2 cellular contexts compared by ENCODE assay signal in genomic region chr17:69058165-69058564, GRCh38.
TF ChIP-seq lines count a peak whose summit lies in the region.

No MANE protein-coding gene starts in this region.

TF ChIP-seq in IMR-90, 13 proteins besides CTCF, POLR2A, EP300 and RAD21:
- TF ChIP-seq MAFK (IDR thresholded peaks at IDR 0.05; ENCODE audit: low read depth, low read length): no peak
- TF ChIP-seq, protein P1, sequence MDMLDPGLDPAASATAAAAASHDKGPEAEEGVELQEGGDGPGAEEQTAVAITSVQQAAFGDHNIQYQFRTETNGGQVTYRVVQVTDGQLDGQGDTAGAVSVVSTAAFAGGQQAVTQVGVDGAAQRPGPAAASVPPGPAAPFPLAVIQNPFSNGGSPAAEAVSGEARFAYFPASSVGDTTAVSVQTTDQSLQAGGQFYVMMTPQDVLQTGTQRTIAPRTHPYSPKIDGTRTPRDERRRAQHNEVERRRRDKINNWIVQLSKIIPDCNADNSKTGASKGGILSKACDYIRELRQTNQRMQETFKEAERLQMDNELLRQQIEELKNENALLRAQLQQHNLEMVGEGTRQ (IDR thresholded peaks at IDR 0.05; ENCODE audit: low read depth, low read length): no peak
- no peak for TF ChIP-seq CEBPB (IDR thresholded peaks at IDR 0.05; ENCODE audit: low read depth, low read length)
- no peak for TF ChIP-seq NFE2L2 (IDR thresholded peaks at IDR 0.05; ENCODE audit: low read depth, low read length)
- TF ChIP-seq RFX5 (IDR thresholded peaks at IDR 0.05; ENCODE audit: low read depth, low read length): no peak
- TF ChIP-seq RCOR1 (IDR thresholded peaks at IDR 0.05; ENCODE audit: insufficient replicate concordance, low read length): no peak
- TF ChIP-seq FOS (IDR thresholded peaks at IDR 0.05; ENCODE audit: low read depth, low read length): no peak

TF ChIP-seq in HepG2, 621 proteins besides CTCF, POLR2A, EP300 and RAD21:
- TF ChIP-seq, protein P2, sequence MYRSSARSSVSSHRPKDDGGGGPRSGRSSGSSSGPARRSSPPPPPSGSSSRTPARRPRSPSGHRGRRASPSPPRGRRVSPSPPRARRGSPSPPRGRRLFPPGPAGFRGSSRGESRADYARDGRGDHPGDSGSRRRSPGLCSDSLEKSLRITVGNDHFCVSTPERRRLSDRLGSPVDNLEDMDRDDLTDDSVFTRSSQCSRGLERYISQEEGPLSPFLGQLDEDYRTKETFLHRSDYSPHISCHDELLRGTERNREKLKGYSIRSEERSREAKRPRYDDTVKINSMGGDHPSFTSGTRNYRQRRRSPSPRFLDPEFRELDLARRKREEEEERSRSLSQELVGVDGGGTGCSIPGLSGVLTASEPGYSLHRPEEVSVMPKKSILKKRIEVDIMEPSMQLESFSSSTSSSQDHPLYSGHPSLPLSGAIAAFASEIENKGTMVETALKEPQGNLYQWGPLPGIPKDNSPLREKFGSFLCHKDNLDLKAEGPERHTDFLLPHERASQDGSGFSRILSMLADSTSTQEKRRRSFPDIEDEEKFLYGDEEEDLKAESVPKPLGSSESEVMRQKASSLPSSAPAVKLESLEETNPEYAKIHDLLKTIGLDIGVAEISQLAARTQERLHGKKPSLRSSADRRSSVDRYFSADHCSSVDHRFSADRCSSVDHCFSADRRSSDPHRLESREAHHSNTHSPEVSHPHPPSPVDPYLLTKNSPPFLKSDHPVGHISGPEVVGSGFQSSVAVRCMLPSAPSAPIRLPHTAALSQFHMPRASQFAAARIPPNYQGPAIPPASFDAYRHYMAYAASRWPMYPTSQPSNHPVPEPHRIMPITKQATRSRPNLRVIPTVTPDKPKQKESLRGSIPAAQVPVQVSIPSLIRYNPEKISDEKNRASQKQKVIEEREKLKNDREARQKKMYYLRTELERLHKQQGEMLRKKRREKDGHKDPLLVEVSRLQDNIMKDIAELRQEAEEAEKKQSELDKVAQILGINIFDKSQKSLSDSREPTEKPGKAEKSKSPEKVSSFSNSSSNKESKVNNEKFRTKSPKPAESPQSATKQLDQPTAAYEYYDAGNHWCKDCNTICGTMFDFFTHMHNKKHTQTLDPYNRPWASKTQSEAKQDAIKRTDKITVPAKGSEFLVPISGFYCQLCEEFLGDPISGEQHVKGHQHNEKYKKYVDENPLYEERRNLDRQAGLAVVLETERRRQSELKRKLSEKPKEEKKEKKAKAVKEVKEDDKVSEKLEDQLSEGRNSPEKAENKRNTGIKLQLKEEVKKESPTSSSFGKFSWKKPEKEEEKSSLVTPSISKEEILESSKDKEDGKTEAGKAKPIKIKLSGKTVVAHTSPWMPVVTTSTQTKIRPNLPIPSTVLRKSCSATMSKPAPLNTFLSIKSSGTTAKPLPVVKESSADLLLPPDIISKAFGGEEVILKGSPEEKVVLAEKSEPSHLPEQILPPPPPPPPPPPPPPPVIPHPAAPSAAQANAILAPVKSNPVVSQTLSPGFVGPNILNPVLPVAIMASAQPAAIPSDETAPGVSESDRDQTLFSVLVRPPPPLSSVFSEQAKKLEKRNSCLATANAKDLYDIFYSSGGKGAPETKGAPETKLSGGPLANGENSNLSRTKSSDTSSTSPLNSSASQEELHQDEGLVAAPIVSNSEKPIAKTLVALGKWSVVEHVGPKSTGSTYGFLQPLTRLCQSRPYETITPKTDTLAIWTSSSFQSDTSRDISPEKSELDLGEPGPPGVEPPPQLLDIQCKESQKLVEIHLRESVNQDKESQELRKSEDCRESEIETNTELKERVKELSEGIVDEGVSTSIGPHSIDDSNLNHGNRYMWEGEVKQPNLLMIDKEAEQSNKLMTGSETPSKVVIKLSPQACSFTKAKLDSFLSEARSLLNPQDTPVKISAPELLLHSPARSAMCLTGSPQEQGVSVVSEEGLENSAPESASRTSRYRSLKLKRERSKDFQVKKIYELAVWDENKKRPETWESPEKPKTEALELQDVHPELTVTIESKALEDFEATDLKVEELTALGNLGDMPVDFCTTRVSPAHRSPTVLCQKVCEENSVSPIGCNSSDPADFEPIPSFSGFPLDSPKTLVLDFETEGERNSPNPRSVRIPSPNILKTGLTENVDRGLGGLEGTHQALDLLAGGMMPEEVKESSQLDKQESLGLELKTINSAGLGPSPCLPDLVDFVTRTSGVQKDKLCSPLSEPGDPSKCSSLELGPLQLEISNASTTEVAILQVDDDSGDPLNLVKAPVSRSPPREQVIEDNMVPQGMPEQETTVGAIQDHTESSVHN (CRISPR knock-in tag; IDR thresholded peaks at IDR 0.05): no peak
- TF ChIP-seq ATF1 (CRISPR knock-in tag; IDR thresholded peaks at IDR 0.05): no peak
- no peak for TF ChIP-seq MED8 (CRISPR knock-in tag; IDR thresholded peaks at IDR 0.05; ENCODE audit: insufficient replicate concordance)
- no peak for TF ChIP-seq KDM1A (CRISPR knock-in tag; IDR thresholded peaks at IDR 0.05)
- no peak for TF ChIP-seq ZNF772 (CRISPR knock-in tag; IDR thresholded peaks at IDR 0.05)
- no peak for TF ChIP-seq MAFF (IDR thresholded peaks at IDR 0.05; ENCODE audit: low read depth, low read length)
- no peak for TF ChIP-seq MYNN (CRISPR knock-in tag; IDR thresholded peaks at IDR 0.05; ENCODE audit: low read depth)
- no peak for TF ChIP-seq ZNF629 (CRISPR knock-in tag; conservative IDR thresholded peaks at IDR 0.05)
- peak; percentile 59 for TF ChIP-seq STAG1 (CRISPR knock-in tag; IDR thresholded peaks at IDR 0.05)
- TF ChIP-seq MBNL3 (CRISPR knock-in tag; conservative IDR thresholded peaks at IDR 0.05): no peak
- TF ChIP-seq POGZ (CRISPR knock-in tag; IDR thresholded peaks at IDR 0.05): peak; percentile 50; the same call in 1 of the 2 replicates
- TF ChIP-seq, protein P3, sequence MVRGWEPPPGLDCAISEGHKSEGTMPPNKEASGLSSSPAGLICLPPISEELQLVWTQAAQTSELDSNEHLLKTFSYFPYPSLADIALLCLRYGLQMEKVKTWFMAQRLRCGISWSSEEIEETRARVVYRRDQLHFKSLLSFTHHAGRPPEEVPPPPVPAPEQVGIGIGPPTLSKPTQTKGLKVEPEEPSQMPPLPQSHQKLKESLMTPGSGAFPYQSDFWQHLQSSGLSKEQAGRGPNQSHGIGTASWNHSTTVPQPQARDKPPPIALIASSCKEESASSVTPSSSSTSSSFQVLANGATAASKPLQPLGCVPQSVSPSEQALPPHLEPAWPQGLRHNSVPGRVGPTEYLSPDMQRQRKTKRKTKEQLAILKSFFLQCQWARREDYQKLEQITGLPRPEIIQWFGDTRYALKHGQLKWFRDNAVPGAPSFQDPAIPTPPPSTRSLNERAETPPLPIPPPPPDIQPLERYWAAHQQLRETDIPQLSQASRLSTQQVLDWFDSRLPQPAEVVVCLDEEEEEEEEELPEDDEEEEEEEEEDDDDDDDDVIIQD (CRISPR knock-in tag; IDR thresholded peaks at IDR 0.05; ENCODE audit: low read depth): peak; percentile 53; the same call in 1 of the 2 replicates
- peak; percentile 56; the same call in 1 of the 2 replicates for TF ChIP-seq ZMYM4 (CRISPR knock-in tag; IDR thresholded peaks at IDR 0.05)
- TF ChIP-seq TFE3 (CRISPR knock-in tag; IDR thresholded peaks at IDR 0.05): no peak
- TF ChIP-seq SMC3 (IDR thresholded peaks at IDR 0.05; ENCODE audit: low read length): peak; percentile 44; the same call in 1 of the 2 replicates
- TF ChIP-seq ETV5 (CRISPR knock-in tag; IDR thresholded peaks at IDR 0.05; ENCODE audit: borderline replicate concordance): no peak
- TF ChIP-seq ZNF644 (CRISPR knock-in tag; IDR thresholded peaks at IDR 0.05; ENCODE audit: low read depth): peak; percentile 64; the same call in 1 of the 2 replicates
- TF ChIP-seq ZBTB7B (CRISPR knock-in tag; IDR thresholded peaks at IDR 0.05): no peak
- no peak for TF ChIP-seq WIZ (CRISPR knock-in tag; IDR thresholded peaks at IDR 0.05)
- TF ChIP-seq JUNB (CRISPR knock-in tag; IDR thresholded peaks at IDR 0.05; ENCODE audit: borderline replicate concordance): no peak
- no peak for TF ChIP-seq ZNF446 (CRISPR knock-in tag; IDR thresholded peaks at IDR 0.05)
- no peak for TF ChIP-seq ZNF407 (CRISPR knock-in tag; IDR thresholded peaks at IDR 0.05; ENCODE audit: not compliant biosample characterization)
- no peak for TF ChIP-seq SRY (CRISPR knock-in tag; IDR thresholded peaks at IDR 0.05)
- no peak for TF ChIP-seq PHF20 (CRISPR knock-in tag; IDR thresholded peaks at IDR 0.05)
- TF ChIP-seq STAT5B (CRISPR knock-in tag; IDR thresholded peaks at IDR 0.05): no peak
